Comparison of ENCODE assay signal across 1 cellular context in the genomic region with DNA sequence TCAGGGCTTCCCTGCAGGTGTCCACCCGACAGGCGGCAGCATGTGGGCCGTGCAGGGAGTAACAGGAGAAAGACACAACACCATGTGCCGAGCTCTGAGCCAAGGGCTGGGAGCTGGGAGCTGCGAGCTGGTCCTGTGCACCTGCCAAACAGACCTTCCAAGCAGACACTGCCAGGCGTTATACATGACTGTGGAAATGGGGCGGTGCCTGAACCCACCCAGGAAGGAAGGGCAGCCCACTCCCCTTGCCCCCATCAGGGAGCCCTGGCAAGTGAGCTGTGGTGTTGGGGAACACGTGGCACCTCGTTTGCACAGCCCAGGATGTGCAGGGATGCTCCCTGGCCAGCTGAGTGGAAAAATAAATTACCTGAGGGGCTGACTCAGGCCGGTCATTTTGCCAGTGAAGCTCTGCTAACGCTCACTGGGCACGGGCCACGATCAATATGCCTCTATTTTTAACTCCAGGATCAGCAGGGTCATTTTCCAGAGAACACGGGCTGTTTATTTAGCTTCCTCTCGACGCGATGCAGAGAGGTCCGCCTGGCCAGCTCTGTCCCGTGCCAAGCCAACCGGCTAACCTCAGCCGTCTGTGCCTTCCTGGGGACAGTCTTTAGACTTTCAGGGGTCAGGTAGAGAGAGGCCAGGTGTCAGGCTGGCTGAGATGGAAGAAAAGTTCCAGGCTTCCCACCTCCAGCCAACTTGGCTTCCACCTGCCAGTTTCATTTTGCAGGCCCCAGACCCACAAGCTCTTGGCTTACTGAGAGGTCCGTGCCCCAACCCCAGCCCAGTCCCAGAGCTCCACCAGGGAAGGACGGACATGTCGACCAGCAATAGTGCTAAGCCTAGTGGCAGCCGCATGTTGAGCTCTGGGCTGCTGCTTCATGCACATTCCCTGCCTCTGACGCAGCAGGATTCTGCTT.
TF ChIP-seq lines count a peak whose summit lies in the region.

No MANE protein-coding gene starts in this region.

TF ChIP-seq in GM23338, 12 proteins besides CTCF, POLR2A, EP300 and RAD21 (continued from another document):
- TF ChIP-seq ZNF462 (CRISPR knock-in tag; IDR thresholded peaks at IDR 0.05) (no peak), EZH2 (IDR thresholded peaks at IDR 0.05; ENCODE audit: low read depth, unreplicated experiment) (no peak), CREB1 (CRISPR knock-in tag; IDR thresholded peaks at IDR 0.05; ENCODE audit: low read depth) (no peak), STAT1 (IDR thresholded peaks at IDR 0.05; ENCODE audit: unreplicated experiment) (no peak)
